ENCODE assay signal across 18 cellular contexts in the genomic region with DNA sequence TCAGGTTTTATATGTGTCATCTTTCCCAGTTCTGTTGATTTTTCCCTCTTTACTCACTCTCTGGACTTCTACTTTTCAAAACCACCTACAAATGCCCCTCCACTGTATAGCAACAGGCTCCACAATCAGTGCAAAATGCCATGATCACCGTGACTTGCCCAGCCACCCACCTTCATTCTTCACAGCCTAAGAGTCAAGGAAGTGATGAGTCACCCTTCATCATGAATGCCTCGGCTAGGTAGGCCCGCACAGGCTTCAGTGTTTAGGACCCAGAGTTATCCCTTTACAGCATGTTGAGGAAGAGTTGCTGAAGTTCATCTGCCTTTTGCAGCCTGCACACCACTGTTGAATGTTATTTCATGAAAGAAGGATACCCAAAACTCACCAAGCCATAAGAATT.
DNase-seq lines count a peak whose midpoint lies in the region; ATAC-seq, FAIRE-seq and TF ChIP-seq lines count a peak whose summit lies in the region.
"Had no signal": no experiment of that assay in that cellular context is flagged by ENCODE, and none has a peak within 500 bp of the region (broad histone marks: within the 10 kb centered on the region; RNA-seq: fewer than 3 reads in every experiment).

No MANE protein-coding gene starts in this region.

- no peaks in the 10 kb centered on the region; a peak in 1 of 7 replicates for H3K36me3 Mint-ChIP-seq in H9 (ENCODE audit: insufficient read depth in 1 of 3, low read depth in 3 of 3)
- H3K36me3 Mint-ChIP-seq in activated naive CD4-positive, alpha-beta T cell treated with anti-CD3 and anti-CD28 coated beads, Interleukin-2, amount 50 U/mL, for 72 hours, result no peaks in the 10 kb centered on the region

- H3K23ac ChIP-seq in H9 (ENCODE audit: insufficient read length, low read depth, low read length), result no peak overlapping the region

- intact Hi-C loops in posterior vena cava (cut with DNase I), result no loop called here

- no peak overlapping the region for H2BK12ac ChIP-seq in H9 (ENCODE audit: insufficient read length, low read depth, low read length)

- no peaks in the 10 kb centered on the region for H3K79me1 ChIP-seq in H9 (ENCODE audit: insufficient read depth, low read depth, low read length, poor library complexity, severe bottlenecking)

- H2AK5ac ChIP-seq in H9 (ENCODE audit: insufficient read length, low read length), result no peak overlapping the region

- H3K18ac ChIP-seq in H9 (ENCODE audit: insufficient read length, low read depth, low read length), result no peak overlapping the region

- TF ChIP-seq POLR2A in H54 (IDR thresholded peaks at IDR 0.05; ENCODE audit: low read depth, low read length), result no peak

- H3K36me3 ChIP-seq in hepatocyte (replicated peaks; ENCODE audit: insufficient read depth, low read depth), result no peaks in the 10 kb centered on the region
- H3K36me3 ChIP-seq: pancreas, Peyer's patch had no signal

- H3K4me1 ChIP-seq in H9 (ENCODE audit: insufficient read depth, low read length), result peaks cover 6% of the 10 kb centered on the region; the same call in 1 of the 2 replicates
- no peaks in the 10 kb centered on the region for H3K4me1 ChIP-seq in hepatocyte (ENCODE audit: insufficient read depth)
- H3K4me1 ChIP-seq: pancreas, Peyer's patch had no signal

- H3K56ac ChIP-seq in H9 (ENCODE audit: insufficient read length, low read depth, low read length), result no peak overlapping the region

- POLR2A ChIA-PET in RWPE1 (lab: Yijun Ruan, JAX; ENCODE audit: low non-redundant PET), result no interaction called here

- H4K91ac ChIP-seq in H9 (ENCODE audit: insufficient read length, low read depth, low read length), result no peak overlapping the region

- CTCF ChIA-PET in RWPE1 (lab: Yijun Ruan, JAX), result no interaction called here

- no peak overlapping the region for H3K4me2 ChIP-seq in H9 (ENCODE audit: insufficient read depth, insufficient read length, low read length)
- no peak overlapping the region for H3K4me2 ChIP-seq in hepatocyte

- no peak overlapping the region for H4K5ac ChIP-seq in H9 (ENCODE audit: insufficient read length, low read depth, low read length)

- no peak overlapping the region for H4K8ac ChIP-seq in H9 (replicated peaks; ENCODE audit: insufficient read length, low read depth, low read length)

- H3K27me3 ChIP-seq in H9 (ENCODE audit: insufficient read depth, low read length) (no peaks in the 10 kb centered on the region), hepatocyte (peaks cover 5% of the 10 kb centered on the region)
- H3K27me3 ChIP-seq: pancreas, Peyer's patch had no signal

- no peak overlapping the region for H3K4me3 Mint-ChIP-seq in H9
- H3K4me3 Mint-ChIP-seq: activated naive CD4-positive, alpha-beta T cell treated with anti-CD3 and anti-CD28 coated beads for 36 hours; B cell; stimulated activated naive CD8-positive, alpha-beta T cell treated with anti-CD3 and anti-CD28 coated beads, Interleukin-15, Interleukin-2, amounts not matched to agents 100 ng/mL and 50 ng/mL, for 24 hours had no signal

- peaks cover 10 to 11% of the 10 kb centered on the region in 2 experiments for H3K4me1 Mint-ChIP-seq in H9
- H3K4me1 Mint-ChIP-seq: B cell had no signal

- WGBS in H9 (ENCODE audit: extremely low coverage, insufficient read length, low lambda C conversion rate), result no CpG with 5 or more reads among the region's 3 CpGs
- 40% methylated on average over 3 of the region's 3 CpGs for WGBS in hepatocyte (ENCODE audit: low lambda C conversion rate, missing lambda C conversion rate)

- no peak overlapping the region for H3K4me3 ChIP-seq in AG10803 (ENCODE audit: low read length)
- no peak overlapping the region for H3K4me3 ChIP-seq in hepatocyte
- H3K4me3 ChIP-seq: pancreas, Peyer's patch had no signal

- no peak overlapping the region for H2BK20ac ChIP-seq in H9 (ENCODE audit: low read depth, low read length, poor library complexity, severe bottlenecking)

- no peaks in the 10 kb centered on the region; a peak in 1 of 5 replicates for H3K9me3 Mint-ChIP-seq in H9
- no peaks in the 10 kb centered on the region for H3K9me3 Mint-ChIP-seq in activated naive CD4-positive, alpha-beta T cell treated with anti-CD3 and anti-CD28 coated beads, Interleukin-2, amount 50 U/mL, for 72 hours
- H3K9me3 Mint-ChIP-seq: activated naive CD4-positive, alpha-beta T cell treated with anti-CD3 and anti-CD28 coated beads for 36 hours; stimulated activated naive CD8-positive, alpha-beta T cell treated with anti-CD3 and anti-CD28 coated beads, Interleukin-15, Interleukin-2, amounts not matched to agents 100 ng/mL and 50 ng/mL, for 24 hours had no signal

- H3K9me2 ChIP-seq in hepatocyte (replicated peaks; ENCODE audit: insufficient read depth), result no peaks in the 10 kb centered on the region

- H3K4ac ChIP-seq in H9 (ENCODE audit: low read depth, low read length), result no peak overlapping the region

- H3K27ac ChIP-seq in H9 (ENCODE audit: insufficient read length, low read depth, low read length) (no peak overlapping the region), RWPE1 (no peak overlapping the region), hepatocyte (no peak overlapping the region)
- H3K27ac ChIP-seq: pancreas, Peyer's patch had no signal

- H2BK120ac ChIP-seq in H9 (ENCODE audit: low read depth, low read length, poor library complexity, severe bottlenecking), result no peak overlapping the region

- no peak overlapping the region for H3K14ac ChIP-seq in H9 (ENCODE audit: insufficient read depth, low read length)

- peak overlapping the region in 2 of 3 experiments; percentile 34 to 95; a peak in 2 of 7 replicates for H3K27ac Mint-ChIP-seq in H9
- no peak overlapping the region for H3K27ac Mint-ChIP-seq in activated naive CD4-positive, alpha-beta T cell treated with anti-CD3 and anti-CD28 coated beads, Interleukin-2, amount 50 U/mL, for 72 hours
- H3K27ac Mint-ChIP-seq: activated naive CD4-positive, alpha-beta T cell treated with anti-CD3 and anti-CD28 coated beads for 36 hours; B cell; stimulated activated naive CD8-positive, alpha-beta T cell treated with anti-CD3 and anti-CD28 coated beads, Interleukin-15, Interleukin-2, amounts not matched to agents 100 ng/mL and 50 ng/mL, for 24 hours had no signal

- H4K20me1 ChIP-seq in H9 (ENCODE audit: control insufficient read depth, insufficient read depth, insufficient read length) (no peaks in the 10 kb centered on the region), hepatocyte (ENCODE audit: insufficient read depth, poor library complexity, severe bottlenecking) (no peaks in the 10 kb centered on the region)

- H2AFZ ChIP-seq in H9 (ENCODE audit: low read length), result peak overlapping the region; percentile 26
- H2AFZ ChIP-seq in hepatocyte, result no peak overlapping the region

- TF ChIP-seq CTCF in AG10803 (conservative IDR thresholded peaks at IDR 0.05; ENCODE audit: low read length), result no peak
- TF ChIP-seq CTCF in H9 (conservative IDR thresholded peaks at IDR 0.05), result no peak
- no peak for TF ChIP-seq CTCF in RWPE1 (conservative IDR thresholded peaks at IDR 0.05; ENCODE audit: low read depth)
- TF ChIP-seq CTCF in hepatocyte (IDR thresholded peaks at IDR 0.05; ENCODE audit: poor library complexity), result no peak

- peak; percentile 25 for DNase-seq in AG10803 (ENCODE audit: low read depth)
- DNase-seq in H9, result no peak
- peak; percentile 82 for DNase-seq in RWPE1 (ENCODE audit: low spot score)
- DNase-seq in hepatocyte (ENCODE audit: low spot score), result peak; percentile 26
- no peak for DNase-seq in posterior vena cava (ENCODE audit: low spot score)
- DNase-seq in H54 (ENCODE audit: insufficient read length, low spot score), result no peak
- DNase-seq in activated naive CD4-positive, alpha-beta T cell treated with anti-CD3 and anti-CD28 coated beads, Interleukin-2, amount 50 U/mL, for 72 hours (ENCODE audit: low spot score in 2 of 2), result no peak
- DNase-seq: activated CD8-positive, alpha-beta memory T cell treated with anti-CD3 and anti-CD28 coated beads, Interleukin-2, amount 50 U/mL, for 48 hours; activated naive CD4-positive, alpha-beta T cell treated with anti-CD3 and anti-CD28 coated beads for 36 hours; DMS 273 treated with DMSO at 0.1 percent for 48 hours; NCI-H187; NCI-H524; pancreas; Peyer's patch had no signal

- H3K9me3 ChIP-seq in H9 (ENCODE audit: control insufficient read depth, low read depth, low read length), result no peaks in the 10 kb centered on the region
- H3K9me3 ChIP-seq in hepatocyte (ENCODE audit: low read depth), result no peaks in the 10 kb centered on the region
- H3K9me3 ChIP-seq: pancreas, Peyer's patch had no signal

- no peak overlapping the region for H3K9ac ChIP-seq in H9 (ENCODE audit: extremely low read depth, insufficient read length, low read length)

- H2BK15ac ChIP-seq in H9 (ENCODE audit: low read depth, low read length), result no peak overlapping the region

- H3K79me2 ChIP-seq in H9 (ENCODE audit: insufficient read depth, low read length) (no peaks in the 10 kb centered on the region), hepatocyte (no peaks in the 10 kb centered on the region)

- FAIRE-seq in H54 (lab: Jason Lieb, UNC), result no peak
- FAIRE-seq: islet of Langerhans, pancreas had no signal

- no peak overlapping the region for H3T11ph ChIP-seq in H9 (ENCODE audit: low read length)

- no peak for ATAC-seq in SK-N-SH treated with all-trans-retinoic acid at 6 μM for 48 hours
- ATAC-seq in activated naive CD4-positive, alpha-beta T cell treated with anti-CD3 and anti-CD28 coated beads, Interleukin-2, amount 50 U/mL, for 72 hours, result no peak
- ATAC-seq: pancreas had no signal

- H2BK5ac ChIP-seq in H9 (ENCODE audit: insufficient read length, low read length), result no peak overlapping the region

- H3K27me3 Mint-ChIP-seq in H9 (ENCODE audit: low read depth), result no peaks in the 10 kb centered on the region; the same call in 1 of the 2 replicates
- H3K27me3 Mint-ChIP-seq: B cell; stimulated activated naive CD8-positive, alpha-beta T cell treated with anti-CD3 and anti-CD28 coated beads, Interleukin-15, Interleukin-2, amounts not matched to agents 100 ng/mL and 50 ng/mL, for 24 hours had no signal

- H3K23me2 ChIP-seq in H9 (ENCODE audit: insufficient read length, low read depth, low read length, poor library complexity, severe bottlenecking), result no peaks in the 10 kb centered on the region

TF ChIP-seq in SK-N-SH treated with all-trans-retinoic acid at 6 μM for 48 hours, 23 proteins besides CTCF, POLR2A, EP300 and RAD21 (continues in another document):
- TF ChIP-seq POU6F1 (CRISPR knock-in tag; IDR thresholded peaks at IDR 0.05; ENCODE audit: borderline replicate concordance, low read depth), result no peak

Comparison
In these comparisons a context has a peak if more than half of its experiments do, and no peak if none do; other contexts are left out.
1. DNase-seq: peak in AG10803 (single experiment), RWPE1 (single experiment) and hepatocyte (single experiment); none in H9 (single experiment), posterior vena cava (single experiment), H54 (single experiment) and activated naive CD4-positive, alpha-beta T cell treated with anti-CD3 and anti-CD28 coated beads, Interleukin-2, amount 50 U/mL, for 72 hours (0 of 2).
2. H3K27ac Mint-ChIP-seq: peak in H9 (2 of 3); none in activated naive CD4-positive, alpha-beta T cell treated with anti-CD3 and anti-CD28 coated beads, Interleukin-2, amount 50 U/mL, for 72 hours (0 of 2).